Comparison of ENCODE assay signal across 28 cellular contexts in the genomic region with DNA sequence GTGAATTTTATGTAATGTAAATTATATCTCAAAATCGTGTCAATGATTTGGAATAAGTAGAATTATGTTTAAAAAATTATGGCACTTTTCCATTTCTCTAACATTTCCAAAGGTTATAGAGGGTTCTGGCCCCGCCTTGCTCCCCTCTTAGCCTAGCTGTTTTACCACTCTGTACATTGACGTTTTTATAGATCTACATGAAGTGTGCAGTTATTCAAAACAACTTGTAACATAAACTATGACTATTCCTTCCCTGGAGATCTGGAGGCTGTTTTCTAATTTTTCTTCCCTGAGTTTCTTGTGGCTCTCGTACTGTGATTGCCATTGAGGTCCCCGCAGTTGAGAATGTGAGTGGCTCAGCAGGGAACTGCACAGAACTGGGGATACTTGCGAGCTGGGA. TPM values are rescaled to one million over a fixed set of nuclear protein-coding genes. Genes with fewer than 3 reads are reported as not detected.
DNase-seq lines count a peak whose midpoint lies in the region; ATAC-seq, FAIRE-seq and TF ChIP-seq lines count a peak whose summit lies in the region.
"Had no signal": no experiment of that assay in that cellular context is flagged by ENCODE, and none has a peak within 500 bp of the region (broad histone marks: within the 10 kb centered on the region; RNA-seq: fewer than 3 reads in every experiment).

No MANE protein-coding gene starts in this region.

- H3K27me3 ChIP-seq in Caco-2 (replicated peaks; ENCODE audit: control insufficient read depth, insufficient read depth, low read length): no peaks in the 10 kb centered on the region
- no peaks in the 10 kb centered on the region for H3K27me3 ChIP-seq in PC-9 (ENCODE audit: insufficient read depth, low read depth)
- peaks cover 2 to 3% of the 10 kb centered on the region in 2 experiments for H3K27me3 ChIP-seq in endothelial cell of umbilical vein (ENCODE audit: control insufficient read depth in 2 of 2, insufficient read depth in 2 of 2, low read length in 2 of 2)
- no peaks in the 10 kb centered on the region for H3K27me3 ChIP-seq in body of pancreas
- H3K27me3 ChIP-seq: spleen, suprapubic skin, upper lobe of right lung had no signal

- no peak overlapping the region for H3K4me3 ChIP-seq in A549
- H3K4me3 ChIP-seq in Caco-2 (ENCODE audit: low read depth, low read length): no peak overlapping the region
- no peak overlapping the region for H3K4me3 ChIP-seq in PC-9
- no peak overlapping the region for H3K4me3 ChIP-seq in endothelial cell of umbilical vein (replicated peaks in 1 of 3; ENCODE audit: insufficient read depth in 1 of 3, low read depth in 1 of 3, low read length in 3 of 3)
- H3K4me3 ChIP-seq in body of pancreas: no peak overlapping the region
- no peak overlapping the region for H3K4me3 ChIP-seq in foreskin fibroblast (ENCODE audit: low read depth in 1 of 2, low read length in 2 of 2)
- H3K4me3 ChIP-seq: neural progenitor cell, spleen, suprapubic skin, upper lobe of right lung had no signal

- no peaks in the 10 kb centered on the region for H3K79me2 ChIP-seq in PC-9 (ENCODE audit: low read depth)
- no peaks in the 10 kb centered on the region for H3K79me2 ChIP-seq in endothelial cell of umbilical vein (ENCODE audit: control insufficient read depth, insufficient read depth, low read length)

- no peak for TF ChIP-seq EP300 in A549 (IDR thresholded peaks at IDR 0.05)

- no peaks in the 10 kb centered on the region for H3K36me3 Mint-ChIP-seq in Caco-2 (ENCODE audit: insufficient read depth, unreplicated experiment)
- H3K36me3 Mint-ChIP-seq: CD14-positive monocyte, neural progenitor cell had no signal

- peak overlapping the region; percentile 95 for H3K27ac Mint-ChIP-seq in Caco-2 (ENCODE audit: unreplicated experiment)
- H3K27ac Mint-ChIP-seq: CD14-positive monocyte, neural progenitor cell had no signal

- CTCF ChIA-PET in A549 (lab: Yijun Ruan, JAX) (interaction anchor here (0.6 to 4.7 kb wide), 18 partner anchors 9 to 411 kb away, joined by 3 to 86 read pairs (median 5); a partner anchor contains a TSS), Caco-2 (lab: Charles Lee) (interaction anchor here (0.6 to 2.6 kb wide), 5 partner anchors 183 to 399 kb away, joined by 3 to 36 read pairs (median 19); no protein-coding TSS in a partner anchor), PC-9 (lab: Charles Lee) (interaction anchor here (0.5 to 1.3 kb wide), 3 partner anchors 398 to 413 kb away, joined by 3 to 6 read pairs (median 5); no protein-coding TSS in a partner anchor), endothelial cell of umbilical vein (lab: Charles Lee) (interaction anchor here (0.6 to 7.2 kb wide), 17 partner anchors 7 to 398 kb away, joined by 3 to 266 read pairs (median 11); a partner anchor contains a TSS)

- no peaks in the 10 kb centered on the region for H3K9me3 Mint-ChIP-seq in Caco-2 (ENCODE audit: unreplicated experiment)
- H3K9me3 Mint-ChIP-seq: central memory CD8-positive, alpha-beta T cell had no signal

- H4K20me1 ChIP-seq in PC-9 (ENCODE audit: insufficient read depth) (no peaks in the 10 kb centered on the region), endothelial cell of umbilical vein (replicated peaks; ENCODE audit: control insufficient read depth, extremely low read depth, insufficient read depth, low read length) (no peaks in the 10 kb centered on the region)

- dilution Hi-C loops in endothelial cell of umbilical vein (cut with MboI; ENCODE audit: extremely low pct_ligation_motif_present, low sequenced_read_pairs): no loop called here

- BruUV-seq in Caco-2 (replicated peaks; lab: Mats Ljungman, UMichigan) (no TSS peak), PC-9 (replicated peaks; lab: Mats Ljungman, UMichigan) (no TSS peak), endothelial cell of umbilical vein (replicated peaks; lab: Mats Ljungman, UMichigan) (no TSS peak)

- peak overlapping the region; percentile 59 for H2AFZ ChIP-seq in PC-9
- H2AFZ ChIP-seq in endothelial cell of umbilical vein (ENCODE audit: low read depth, low read length): peak overlapping the region; percentile 91
- H2AFZ ChIP-seq: neural progenitor cell had no signal

- intact Hi-C loops in Caco-2 (cut with micrococcal nuclease; ENCODE audit: unreplicated experiment): loop anchor here (5.0 to 10.0 kb wide), 2 partner anchors 450 to 918 kb away; a partner anchor contains a TSS
- intact Hi-C loops in PC-9 (cut with micrococcal nuclease; ENCODE audit: unreplicated experiment): no loop called here
- intact Hi-C loops in endothelial cell of umbilical vein (cut with micrococcal nuclease): loop anchor here (5.0 to 10.0 kb wide), 2 partner anchors 465 to 918 kb away; no protein-coding TSS in a partner anchor
- intact Hi-C loops in body of pancreas (cut with DNase I): no loop called here

- no peak overlapping the region for H3K9ac ChIP-seq in endothelial cell of umbilical vein (replicated peaks; ENCODE audit: extremely low read depth, insufficient read depth, low read length)
- H3K9ac ChIP-seq: neural progenitor cell had no signal

- POLR2A ChIA-PET in A549 (lab: Yijun Ruan, JAX) (interaction anchor here (1.1 to 2.4 kb wide), 2 partner anchors 397 to 453 kb away, joined by 3 to 16 read pairs; no protein-coding TSS in a partner anchor), Caco-2 (lab: Charles Lee) (no interaction called here), PC-9 (lab: Charles Lee; ENCODE audit: unreplicated experiment) (no interaction called here), endothelial cell of umbilical vein (lab: Charles Lee) (no interaction called here)

- DNase-seq in A549 (ENCODE audit: low read depth in 1 of 2, low spot score in 1 of 2) (no peak), Caco-2 (no peak), PC-9 (no peak), endothelial cell of umbilical vein (ENCODE audit: low read depth, low spot score) (no peak), body of pancreas (no peak), foreskin fibroblast (no peak)
- DNase-seq: activated CD8-positive, alpha-beta memory T cell treated with anti-CD3 and anti-CD28 coated beads for 24 hours; activated naive CD4-positive, alpha-beta T cell treated with anti-CD3 and anti-CD28 coated beads, Interleukin-2, amount 50 U/mL, for 16 hours; activated T-cell treated with anti-CD3 and anti-CD28 coated beads, Interleukin-2, amount 50 U/mL, for 1 hour; anterior cingulate cortex; dermis blood vessel endothelial cell; hippocampal formation; left cardiac atrium; MV-4-11; NCI-H146; NCI-H2171 treated with DMSO at 0.1 percent for 48 hours; NCI-H524; posterior cingulate gyrus; right cardiac atrium; spleen; upper lobe of right lung had no signal

- H3K4me2 ChIP-seq in A549 (peak overlapping the region; percentile 56; the same call in 1 of the 3 replicates), PC-9 (peak overlapping the region; percentile 85; the same call in 1 of the 2 replicates), endothelial cell of umbilical vein (ENCODE audit: insufficient read depth, low read length) (no peak overlapping the region)
- H3K4me2 ChIP-seq: neural progenitor cell had no signal

- H3F3A ChIP-seq in PC-9 (ENCODE audit: insufficient read depth, low read depth): peaks cover 14% of the 10 kb centered on the region; the same call in 1 of the 2 replicates

- no peak for FAIRE-seq in A549 (lab: Jason Lieb, UNC)
- FAIRE-seq in endothelial cell of umbilical vein (lab: Jason Lieb, UNC): no peak
- FAIRE-seq: GM19239 had no signal

- TF ChIP-seq CTCF in A549 (IDR thresholded peaks at IDR 0.05) (no peak), Caco-2 (IDR thresholded peaks at IDR 0.05; ENCODE audit: insufficient read depth in 1 of 2, low read depth in 1 of 2, low read length in 1 of 2, severe bottlenecking in 1 of 2, unreplicated experiment in 1 of 2) (no peak), PC-9 (conservative IDR thresholded peaks at IDR 0.05) (no peak), endothelial cell of umbilical vein (IDR thresholded peaks at IDR 0.05; ENCODE audit: extremely low read depth in 1 of 2, insufficient read depth in 1 of 2, low read depth in 1 of 2, low read length in 2 of 2) (no peak), body of pancreas (IDR thresholded peaks at IDR 0.05) (no peak), foreskin fibroblast (IDR thresholded peaks at IDR 0.05; ENCODE audit: low read depth, low read length) (no peak)

- H3K4me1 ChIP-seq in A549 (peaks cover 15% of the 10 kb centered on the region; the same call in 2 of the 3 replicates), Caco-2 (no peaks in the 10 kb centered on the region; the same call in 1 of the 2 replicates), PC-9 (replicated peaks; ENCODE audit: insufficient read depth) (peaks cover 30% of the 10 kb centered on the region), endothelial cell of umbilical vein (ENCODE audit: control insufficient read depth, extremely low read depth, insufficient read depth, low read length) (peaks cover 10% of the 10 kb centered on the region), body of pancreas (peaks cover 4% of the 10 kb centered on the region)
- H3K4me1 ChIP-seq: neural progenitor cell had no signal

- ATAC-seq in A549: no peak
- no peak for ATAC-seq in body of pancreas
- no peak for ATAC-seq in GM18502 (IDR thresholded peaks at IDR 0.05; ENCODE audit: poor library complexity, unreplicated experiment)
- ATAC-seq: left cardiac atrium, right cardiac atrium, upper lobe of right lung had no signal

- H3K4me1 Mint-ChIP-seq in Caco-2 (ENCODE audit: low read depth, unreplicated experiment): peaks cover 24% of the 10 kb centered on the region

- no peak for TF ChIP-seq RAD21 in A549 (conservative IDR thresholded peaks at IDR 0.05 in 1 of 2, IDR thresholded peaks at IDR 0.05 in 1 of 2)

- no peak for TF ChIP-seq POLR2A in A549 (IDR thresholded peaks at IDR 0.05; ENCODE audit: low read length)
- TF ChIP-seq POLR2A in endothelial cell of umbilical vein (IDR thresholded peaks at IDR 0.05; ENCODE audit: low read depth, low read length): no peak
- TF ChIP-seq POLR2A in body of pancreas (IDR thresholded peaks at IDR 0.05): no peak

- no peaks in the 10 kb centered on the region for H3K9me1 ChIP-seq in endothelial cell of umbilical vein (replicated peaks; ENCODE audit: control insufficient read depth, extremely low read depth, insufficient read depth, low read length)

- no peaks in the 10 kb centered on the region for H3K9me2 ChIP-seq in PC-9 (ENCODE audit: insufficient read depth)

- H3K27ac ChIP-seq in A549 (peak overlapping the region; percentile 78 to 80; a peak in 5 of 6 replicates), PC-9 (peak overlapping the region; percentile 91), endothelial cell of umbilical vein (ENCODE audit: insufficient read depth, low read depth, low read length) (peak overlapping the region; percentile 84), body of pancreas (no peak overlapping the region)
- H3K27ac ChIP-seq: neural progenitor cell, suprapubic skin, upper lobe of right lung had no signal

- peaks cover 2% of the 10 kb centered on the region for H3K27me3 Mint-ChIP-seq in Caco-2 (ENCODE audit: insufficient read depth, unreplicated experiment)

- H3K36me3 ChIP-seq in Caco-2 (ENCODE audit: control insufficient read depth, insufficient read depth, low read length) (no peaks in the 10 kb centered on the region), PC-9 (ENCODE audit: low read depth) (no peaks in the 10 kb centered on the region), endothelial cell of umbilical vein (ENCODE audit: control insufficient read depth in 2 of 2, extremely low read depth in 1 of 2, insufficient read depth in 2 of 2, low read length in 2 of 2) (no peaks in the 10 kb centered on the region), body of pancreas (replicated peaks in 1 of 2; ENCODE audit: insufficient read depth in 1 of 2, low read depth in 2 of 2) (no peaks in the 10 kb centered on the region)
- H3K36me3 ChIP-seq: neural progenitor cell, spleen, suprapubic skin, upper lobe of right lung had no signal

- 0 out of 3 replicates have a peak, but pooled peaks cover 2% of the 10 kb centered on the region for H3K9me3 ChIP-seq in A549
- no peaks in the 10 kb centered on the region for H3K9me3 ChIP-seq in Caco-2
- H3K9me3 ChIP-seq in PC-9 (ENCODE audit: insufficient read depth, low read depth): 0 out of 2 replicates have a peak, but pooled peaks cover 3% of the 10 kb centered on the region
- H3K9me3 ChIP-seq in endothelial cell of umbilical vein (replicated peaks; ENCODE audit: control insufficient read depth, insufficient read depth, low read length): no peaks in the 10 kb centered on the region
- H3K9me3 ChIP-seq in body of pancreas: no peaks in the 10 kb centered on the region
- H3K9me3 ChIP-seq: spleen, suprapubic skin, upper lobe of right lung had no signal

- WGBS in A549 (ENCODE audit: missing lambda C conversion rate): 44% methylated on average over 6 of the region's 6 CpGs
- WGBS in body of pancreas, 2 donors: 54 to 59% methylated on average over 6 of the region's 6 CpGs

- no peak overlapping the region for H3K4me3 Mint-ChIP-seq in Caco-2 (ENCODE audit: unreplicated experiment)
- H3K4me3 Mint-ChIP-seq: central memory CD8-positive, alpha-beta T cell; neural progenitor cell had no signal

RNA-seq across cellular contexts. Expression of a gene that starts 48.4 kb away (rescaled TPM):
- polyA plus RNA-seq in A549 (2011; rRNA removed) (0.03 and 0.08 TPM in 2 replicates), A549 (2017; fragmentation: RNase III; extraction: RNeasy Plus Mini Kit Qiagen cat#74134 plus additional on column Dnase treatment) (not detected in 3 replicates), endothelial cell of umbilical vein (not detected in 2 replicates)
- 0.01 TPM in 1 of 2 replicates, not detected in the other for polyA plus RNA-seq in A549 (2012; cell fraction: cytosol; rRNA removed)
- not detected in 2 replicates for polyA plus RNA-seq in A549 (2012; cell fraction: nucleus; rRNA removed)
- polyA minus RNA-seq in A549 (2011; rRNA and poly(A)+ RNA removed): not detected in 2 replicates
- total RNA-seq in Caco-2 (2022) (26.5 and 32.6 TPM in 2 replicates), PC-9 (2021) (not detected in 2 replicates), endothelial cell of umbilical vein (not detected in 2 replicates), body of pancreas (1 to 10 TPM in 1 of 2 donors, under 1 TPM in 1; under 0.01 to 1.3 TPM)
- not detected in 2 replicates for polyA plus RNA-seq in endothelial cell of umbilical vein (2011; cell fraction: cytosol; rRNA removed)
- not detected in 2 replicates for polyA plus RNA-seq in endothelial cell of umbilical vein (2011; cell fraction: nucleus; rRNA removed)
- not detected in 2 replicates for polyA plus RNA-seq in endothelial cell of umbilical vein (2012)
- not detected in 2 replicates for polyA minus RNA-seq in endothelial cell of umbilical vein
- not detected for polyA minus RNA-seq in endothelial cell of umbilical vein (2011; cell fraction: cytosol; rRNA and poly(A)+ RNA removed)
- polyA minus RNA-seq in endothelial cell of umbilical vein (2011; cell fraction: nucleus; rRNA and poly(A)+ RNA removed): not detected in 2 replicates
- total RNA-seq: dermis blood vessel endothelial cell, fibroblast of lung, left cardiac atrium, right cardiac atrium, spleen had no signal
- polyA plus RNA-seq: CD14-positive monocyte, fibroblast of lung, right cardiac atrium, spleen had no signal

Comparison
In these comparisons a context has a peak if more than half of its experiments do, and no peak if none do; other contexts are left out.
1. H3K27ac ChIP-seq: peak in A549 (2 of 2), PC-9 (single experiment) and endothelial cell of umbilical vein (single experiment); none in body of pancreas (0 of 4).
2. RNA of a gene that starts 48.4 kb away (total RNA-seq): 26.5 to 32.6 TPM in Caco-2; under 0.01 to 1.3 TPM in body of pancreas, not detected in PC-9 and not detected in endothelial cell of umbilical vein; every median in the first group is over 10 times any median in the second.
3. intact Hi-C loops: an anchor here in Caco-2 (5.0 to 10.0 kb wide) and endothelial cell of umbilical vein (5.0 to 10.0 kb wide); none called in PC-9 and body of pancreas.